15 cellular contexts compared by ENCODE assay signal in the genomic region with DNA sequence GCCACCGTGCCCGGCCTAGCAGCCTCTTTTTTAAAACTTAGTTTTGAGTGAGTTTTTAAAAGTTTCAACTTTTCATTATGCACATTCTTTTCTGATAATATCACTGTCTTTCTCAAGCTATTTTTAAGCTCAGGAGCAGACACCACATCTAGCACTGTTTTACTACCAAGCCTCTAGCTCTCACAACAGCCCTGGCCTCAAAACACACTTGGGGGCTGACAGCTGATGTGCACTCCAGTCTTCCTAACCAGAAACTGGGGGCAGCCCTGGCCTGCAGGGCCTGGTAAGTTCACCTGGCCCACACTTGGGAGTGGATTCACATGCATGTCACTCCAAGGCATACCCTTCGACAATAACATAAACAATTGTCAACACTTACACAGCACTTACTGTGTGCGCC.
"Had no signal": no experiment of that assay in that cellular context is flagged by ENCODE, and none has a peak within 500 bp of the region (broad histone marks: within the 10 kb centered on the region; RNA-seq: fewer than 3 reads in every experiment).

No MANE protein-coding gene starts in this region.

- H3K9me3 ChIP-seq: left ventricle myocardium inferior, mucosa of descending colon, neutrophil, testis had no signal

- H3K4me1 Mint-ChIP-seq: natural killer cell had no signal

- H3K27ac Mint-ChIP-seq: activated CD4-positive, alpha-beta T cell treated with anti-CD3 and anti-CD28 coated beads, Interleukin-2, amount 10 ng/mL, durations not matched to agents 7 days and 5 days; activated T-helper 17 cell treated with anti-CD3 and anti-CD28 coated beads, Interleukin-2, amount 50 U/mL, for 72 hours; natural killer cell; stimulated activated naive CD8-positive, alpha-beta T cell treated with anti-CD3 and anti-CD28 coated beads, Interleukin-15, amount 100 ng/mL, for 72 hours had no signal

- H3K4me3 Mint-ChIP-seq: activated CD4-positive, alpha-beta T cell treated with anti-CD3 and anti-CD28 coated beads, Interleukin-2, amount 10 ng/mL, durations not matched to agents 7 days and 5 days; activated T-helper 17 cell treated with anti-CD3 and anti-CD28 coated beads, Interleukin-2, amount 50 U/mL, for 72 hours; natural killer cell; stimulated activated naive CD8-positive, alpha-beta T cell treated with anti-CD3 and anti-CD28 coated beads, Interleukin-15, amount 100 ng/mL, for 72 hours had no signal

- H3K27me3 ChIP-seq: neutrophil, testis had no signal

- H3K4me3 ChIP-seq: left ventricle myocardium inferior, mucosa of descending colon, testis had no signal

- H3K27ac ChIP-seq: left ventricle myocardium inferior, neutrophil, testis had no signal

- H3K27me3 Mint-ChIP-seq: activated CD4-positive, alpha-beta T cell treated with anti-CD3 and anti-CD28 coated beads, Interleukin-2, amount 10 ng/mL, durations not matched to agents 7 days and 5 days; activated T-helper 17 cell treated with anti-CD3 and anti-CD28 coated beads, Interleukin-2, amount 50 U/mL, for 72 hours; stimulated activated naive CD8-positive, alpha-beta T cell treated with anti-CD3 and anti-CD28 coated beads, Interleukin-15, amount 100 ng/mL, for 72 hours had no signal

- H3K36me3 Mint-ChIP-seq: natural killer cell had no signal

- DNase-seq: activated CD4-positive, alpha-beta T cell treated with anti-CD3 and anti-CD28 coated beads, Interleukin-2, amount 10 ng/mL, durations not matched to agents 7 days and 5 days; activated CD4-positive, CD25-positive, alpha-beta regulatory T cell; activated naive CD4-positive, alpha-beta T cell treated with Interleukin-2 at 50 U/mL for 16 hours; aorta; hippocampal formation; left ventricle myocardium inferior; mucosa of descending colon; natural killer cell; posterior cingulate gyrus; right cardiac atrium; stimulated activated naive CD8-positive, alpha-beta T cell treated with anti-CD3 and anti-CD28 coated beads, Interleukin-15, amount 100 ng/mL, for 72 hours; SW 1271; testis had no signal

- H3K36me3 ChIP-seq: left ventricle myocardium inferior had no signal

- H3K4me1 ChIP-seq: testis had no signal

- H3K9me3 Mint-ChIP-seq: activated CD4-positive, alpha-beta T cell treated with anti-CD3 and anti-CD28 coated beads, Interleukin-2, amount 10 ng/mL, durations not matched to agents 7 days and 5 days; activated T-helper 17 cell treated with anti-CD3 and anti-CD28 coated beads, Interleukin-2, amount 50 U/mL, for 72 hours; natural killer cell; stimulated activated naive CD8-positive, alpha-beta T cell treated with anti-CD3 and anti-CD28 coated beads, Interleukin-15, amount 100 ng/mL, for 72 hours had no signal
